ENCODE assay signal across 13 cellular contexts in the genomic region with DNA sequence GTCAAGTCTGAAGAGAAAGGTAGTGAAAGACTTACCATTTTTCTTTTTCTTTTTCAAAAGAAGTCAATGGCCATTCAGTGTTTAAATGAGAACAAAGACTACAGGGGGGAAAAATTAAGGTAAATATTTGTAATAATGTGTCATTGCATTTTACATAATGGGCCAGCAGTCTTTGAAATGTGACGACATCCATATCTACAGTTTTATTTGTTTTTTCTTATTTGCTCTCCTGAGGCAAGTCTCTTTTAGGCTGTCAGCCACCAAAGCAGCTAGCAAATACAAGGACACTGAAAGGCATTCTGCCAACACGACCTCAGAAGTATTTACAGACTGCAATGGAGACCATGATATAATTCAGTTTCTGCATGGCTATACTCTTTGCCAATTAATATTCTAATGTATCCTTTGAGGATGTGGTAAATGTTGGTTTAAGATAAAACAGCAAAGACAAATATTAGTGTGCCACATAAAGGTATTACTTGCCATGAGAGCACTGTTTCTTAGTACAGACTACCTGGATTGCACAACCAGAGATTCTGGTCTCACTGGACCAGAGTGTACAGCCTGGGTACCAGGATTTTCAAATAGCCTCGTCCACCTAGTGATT.
DNase-seq lines count a peak whose midpoint lies in the region; ATAC-seq lines count a peak whose summit lies in the region.
"Had no signal": no experiment of that assay in that cellular context is flagged by ENCODE, and none has a peak within 500 bp of the region (broad histone marks: within the 10 kb centered on the region; RNA-seq: fewer than 3 reads in every experiment).

No MANE protein-coding gene starts in this region.

- no peak for ATAC-seq in GM21526 (IDR thresholded peaks at IDR 0.05; ENCODE audit: low FRiP score, unreplicated experiment)
- ATAC-seq: foreskin keratinocyte, left cardiac atrium, WTC11 had no signal

- DNase-seq in Daoy (ENCODE audit: low read depth), result peak; percentile 76
- DNase-seq in NCI-H2029 treated with DMSO at 0.1 percent for 48 hours (lab: John Stamatoyannopoulos, UW), result peak; percentile 81
- DNase-seq in T47D (ENCODE audit: low read depth in 1 of 2, low spot score in 1 of 2), result peak; percentile 51 to 99
- peak; percentile 83 for DNase-seq in mucosa of gallbladder (ENCODE audit: low spot score)
- no peak for DNase-seq in SW480 (ENCODE audit: low spot score)
- DNase-seq in C1 segment of cervical spinal cord (lab: John Stamatoyannopoulos, UW), result no peak
- no peak for DNase-seq in HCEC 1CT
- DNase-seq: activated T-cell treated with anti-CD3 and anti-CD28 coated beads, Interleukin-2, amount 50 U/mL, for 24 hours; CD4-positive, alpha-beta memory T cell; foreskin keratinocyte; left cardiac atrium had no signal

- in situ Hi-C loops in T47D (cut with HindIII; ENCODE audit: low pct_unique_long_range_greater_than_20kb, low sequenced_read_pairs), result no loop called here

Comparison
In these comparisons a context has a peak if more than half of its experiments do, and no peak if none do; other contexts are left out.
1. DNase-seq: peak in Daoy (single experiment), NCI-H2029 treated with DMSO at 0.1 percent for 48 hours (single experiment), T47D (2 of 2) and mucosa of gallbladder (single experiment); none in SW480 (single experiment), C1 segment of cervical spinal cord (0 of 14) and HCEC 1CT (single experiment).